In genomic region chr5:76180817-76181805, GRCh38 we compare ENCODE assay signal across 10 cellular contexts.
A peak's percentile ranks its signal among the peaks of the same experiment; 100 is the strongest.
DNase-seq lines count a peak whose midpoint lies in the region; ATAC-seq and TF ChIP-seq lines count a peak whose summit lies in the region.
"Had no signal": no experiment of that assay in that cellular context is flagged by ENCODE, and none has a peak within 500 bp of the region (broad histone marks: within the 10 kb centered on the region; RNA-seq: fewer than 3 reads in every experiment).

No MANE protein-coding gene starts in this region.

- no peaks in the 10 kb centered on the region for H3K79me2 ChIP-seq in osteoblast (ENCODE audit: insufficient read depth, low read length)

- no peak overlapping the region for H3K27ac Mint-ChIP-seq in activated naive CD4-positive, alpha-beta T cell treated with anti-CD3 and anti-CD28 coated beads for 36 hours
- no peak overlapping the region for H3K27ac Mint-ChIP-seq in activated naive CD4-positive, alpha-beta T cell treated with anti-CD3 and anti-CD28 coated beads, Interleukin-2, amount 10 ng/mL, durations not matched to agents 7 days and 5 days
- no peak overlapping the region for H3K27ac Mint-ChIP-seq in activated CD4-positive, alpha-beta memory T cell treated with anti-CD3 and anti-CD28 coated beads, Interleukin-2, amount 10 ng/mL, durations not matched to agents 7 days and 5 days
- H3K27ac Mint-ChIP-seq: CD4-positive, alpha-beta memory T cell had no signal

- POLR2A ChIA-PET in activated CD4-positive, alpha-beta memory T cell treated with anti-CD3 and anti-CD28 coated beads, Interleukin-2, amount 10 ng/mL, durations not matched to agents 7 days and 5 days (lab: Charles Lee) = interaction anchor here (0.7 to 1.4 kb wide), 5 partner anchors 15 to 362 kb away, joined by 3 to 8 read pairs (median 6); no protein-coding TSS in a partner anchor

- H3K27me3 ChIP-seq in osteoblast (ENCODE audit: insufficient read depth, low read length) = no peaks in the 10 kb centered on the region

- no peak overlapping the region for H3K4me2 ChIP-seq in osteoblast (ENCODE audit: insufficient read depth, low read length)

- no peaks in the 10 kb centered on the region for H3K27me3 Mint-ChIP-seq in activated naive CD4-positive, alpha-beta T cell treated with anti-CD3 and anti-CD28 coated beads for 36 hours (ENCODE audit: low read depth)
- no peaks in the 10 kb centered on the region for H3K27me3 Mint-ChIP-seq in activated naive CD4-positive, alpha-beta T cell treated with anti-CD3 and anti-CD28 coated beads, Interleukin-2, amount 10 ng/mL, durations not matched to agents 7 days and 5 days
- no peaks in the 10 kb centered on the region for H3K27me3 Mint-ChIP-seq in activated CD4-positive, alpha-beta memory T cell treated with anti-CD3 and anti-CD28 coated beads, Interleukin-2, amount 10 ng/mL, durations not matched to agents 7 days and 5 days
- H3K27me3 Mint-ChIP-seq: CD4-positive, alpha-beta memory T cell had no signal

- ATAC-seq in HG03064 (IDR thresholded peaks at IDR 0.05; ENCODE audit: low read depth, unreplicated experiment) (peak; percentile 78), HG03095 (IDR thresholded peaks at IDR 0.05; ENCODE audit: unreplicated experiment) (no peak)

- no peaks in the 10 kb centered on the region for H4K20me1 ChIP-seq in osteoblast (ENCODE audit: insufficient read depth, low read length)

- no peak overlapping the region for H2AFZ ChIP-seq in osteoblast (ENCODE audit: low read length)

- no peaks in the 10 kb centered on the region for H3K9me3 ChIP-seq in osteoblast (ENCODE audit: low read depth, low read length)

- CTCF ChIA-PET in activated naive CD4-positive, alpha-beta T cell treated with anti-CD3 and anti-CD28 coated beads for 36 hours (lab: Charles Lee) = interaction anchor here (1.1 kb wide), 1 partner anchor 127 kb away, joined by 3 read pairs; no protein-coding TSS in a partner anchor
- CTCF ChIA-PET in activated naive CD4-positive, alpha-beta T cell treated with anti-CD3 and anti-CD28 coated beads, Interleukin-2, amount 10 ng/mL, durations not matched to agents 7 days and 5 days (lab: Charles Lee) = no interaction called here
- CTCF ChIA-PET in activated CD4-positive, alpha-beta memory T cell treated with anti-CD3 and anti-CD28 coated beads, Interleukin-2, amount 10 ng/mL, durations not matched to agents 7 days and 5 days (lab: Charles Lee) = interaction anchor here (0.7 to 1.2 kb wide), 3 partner anchors 28 to 563 kb away, joined by 3 to 5 read pairs (median 4); no protein-coding TSS in a partner anchor

- intact Hi-C loops in activated naive CD4-positive, alpha-beta T cell treated with anti-CD3 and anti-CD28 coated beads for 36 hours (cut with micrococcal nuclease) = no loop called here

- no peaks in the 10 kb centered on the region for H3K9me3 Mint-ChIP-seq in activated naive CD4-positive, alpha-beta T cell treated with anti-CD3 and anti-CD28 coated beads for 36 hours
- H3K9me3 Mint-ChIP-seq in activated naive CD4-positive, alpha-beta T cell treated with anti-CD3 and anti-CD28 coated beads, Interleukin-2, amount 10 ng/mL, durations not matched to agents 7 days and 5 days = peaks cover 2% of the 10 kb centered on the region
- peaks cover 14% of the 10 kb centered on the region for H3K9me3 Mint-ChIP-seq in activated CD4-positive, alpha-beta memory T cell treated with anti-CD3 and anti-CD28 coated beads, Interleukin-2, amount 10 ng/mL, durations not matched to agents 7 days and 5 days

- H3K36me3 ChIP-seq in osteoblast (ENCODE audit: insufficient read depth, low read length) = no peaks in the 10 kb centered on the region

- no peak overlapping the region for H3K27ac ChIP-seq in osteoblast (ENCODE audit: low read depth, low read length)

- H3K4me1 Mint-ChIP-seq in activated naive CD4-positive, alpha-beta T cell treated with anti-CD3 and anti-CD28 coated beads for 36 hours (ENCODE audit: low read depth) = peaks cover 4% of the 10 kb centered on the region
- H3K4me1 Mint-ChIP-seq in activated naive CD4-positive, alpha-beta T cell treated with anti-CD3 and anti-CD28 coated beads, Interleukin-2, amount 10 ng/mL, durations not matched to agents 7 days and 5 days = peaks cover 9% of the 10 kb centered on the region
- peaks cover 33% of the 10 kb centered on the region for H3K4me1 Mint-ChIP-seq in activated CD4-positive, alpha-beta memory T cell treated with anti-CD3 and anti-CD28 coated beads, Interleukin-2, amount 10 ng/mL, durations not matched to agents 7 days and 5 days

- peak; percentile 11 for DNase-seq in activated naive CD4-positive, alpha-beta T cell treated with anti-CD3 and anti-CD28 coated beads for 36 hours
- no peak for DNase-seq in activated naive CD4-positive, alpha-beta T cell treated with anti-CD3 and anti-CD28 coated beads, Interleukin-2, amount 10 ng/mL, durations not matched to agents 7 days and 5 days
- peak; percentile 73 for DNase-seq in activated CD4-positive, alpha-beta memory T cell treated with anti-CD3 and anti-CD28 coated beads, Interleukin-2, amount 10 ng/mL, durations not matched to agents 7 days and 5 days
- peak; percentile 37 for DNase-seq in stimulated activated CD8-positive, alpha-beta memory T cell treated with anti-CD3 and anti-CD28 coated beads, Interleukin-4, amount 100 ng/mL, for 48 hours
- DNase-seq in hippocampal formation (lab: John Stamatoyannopoulos, UW) = no peak
- DNase-seq in osteoblast (ENCODE audit: insufficient read length, low spot score, missing footprints) = no peak
- DNase-seq: activated CD4-positive, CD25-positive, alpha-beta regulatory T cell treated with anti-CD3 and anti-CD28 coated beads, Interleukin-2, amount 50 U/mL, for 72 hours; CD4-positive, alpha-beta memory T cell had no signal

- H3K4me3 ChIP-seq in osteoblast (ENCODE audit: insufficient read depth, low read length) = no peak overlapping the region

- H3K36me3 Mint-ChIP-seq in activated naive CD4-positive, alpha-beta T cell treated with anti-CD3 and anti-CD28 coated beads for 36 hours (ENCODE audit: low read depth) = no peaks in the 10 kb centered on the region
- H3K36me3 Mint-ChIP-seq in activated naive CD4-positive, alpha-beta T cell treated with anti-CD3 and anti-CD28 coated beads, Interleukin-2, amount 10 ng/mL, durations not matched to agents 7 days and 5 days = no peaks in the 10 kb centered on the region
- peaks cover 23% of the 10 kb centered on the region for H3K36me3 Mint-ChIP-seq in activated CD4-positive, alpha-beta memory T cell treated with anti-CD3 and anti-CD28 coated beads, Interleukin-2, amount 10 ng/mL, durations not matched to agents 7 days and 5 days (ENCODE audit: low read depth)
- H3K36me3 Mint-ChIP-seq: CD4-positive, alpha-beta memory T cell had no signal

- no peak overlapping the region for H3K4me3 Mint-ChIP-seq in activated naive CD4-positive, alpha-beta T cell treated with anti-CD3 and anti-CD28 coated beads for 36 hours
- H3K4me3 Mint-ChIP-seq in activated naive CD4-positive, alpha-beta T cell treated with anti-CD3 and anti-CD28 coated beads, Interleukin-2, amount 10 ng/mL, durations not matched to agents 7 days and 5 days = no peak overlapping the region
- no peak overlapping the region for H3K4me3 Mint-ChIP-seq in activated CD4-positive, alpha-beta memory T cell treated with anti-CD3 and anti-CD28 coated beads, Interleukin-2, amount 10 ng/mL, durations not matched to agents 7 days and 5 days
- H3K4me3 Mint-ChIP-seq: CD4-positive, alpha-beta memory T cell had no signal

- no peaks in the 10 kb centered on the region for H3K4me1 ChIP-seq in osteoblast (ENCODE audit: insufficient read depth, low read length)

- no peak for TF ChIP-seq CTCF in osteoblast (IDR thresholded peaks at IDR 0.05; ENCODE audit: extremely low read depth, low read depth, low read length)

Comparison
In these comparisons a context has a peak if more than half of its experiments do, and no peak if none do; other contexts are left out.
1. DNase-seq: peak in activated naive CD4-positive, alpha-beta T cell treated with anti-CD3 and anti-CD28 coated beads for 36 hours (single experiment), activated CD4-positive, alpha-beta memory T cell treated with anti-CD3 and anti-CD28 coated beads, Interleukin-2, amount 10 ng/mL, durations not matched to agents 7 days and 5 days (single experiment) and stimulated activated CD8-positive, alpha-beta memory T cell treated with anti-CD3 and anti-CD28 coated beads, Interleukin-4, amount 100 ng/mL, for 48 hours (single experiment); none in activated naive CD4-positive, alpha-beta T cell treated with anti-CD3 and anti-CD28 coated beads, Interleukin-2, amount 10 ng/mL, durations not matched to agents 7 days and 5 days (single experiment), hippocampal formation (0 of 2) and osteoblast (single experiment).